Comparison of ENCODE assay signal across 8 cellular contexts in genomic region chr14:59897757-59898383, GRCh38. TPM values are rescaled to one million over a fixed set of nuclear protein-coding genes. Genes with fewer than 3 reads are reported as not detected.
DNase-seq lines count a peak whose midpoint lies in the region; ATAC-seq and TF ChIP-seq lines count a peak whose summit lies in the region.

No MANE protein-coding gene starts in this region.

- H3K27me3 ChIP-seq in right lobe of liver = no peaks in the 10 kb centered on the region
- no peaks in the 10 kb centered on the region for H3K27me3 ChIP-seq in gastrocnemius medialis

- intact Hi-C loops in activated naive CD4-positive, alpha-beta T cell treated with anti-CD3 and anti-CD28 coated beads for 36 hours (cut with micrococcal nuclease) = loop anchor here (2.0 kb wide), 1 partner anchor 265 kb away; no protein-coding TSS in a partner anchor
- intact Hi-C loops in right lobe of liver (cut with DNase I) = no loop called here
- intact Hi-C loops in gastrocnemius medialis (cut with DNase I; ENCODE audit: low total_unique reads) = loop anchor here (5.0 kb wide), 2 partner anchors 191 to 391 kb away; no protein-coding TSS in a partner anchor

- ATAC-seq in right lobe of liver = peak; percentile 91 to 99 (median 94)
- no peak for ATAC-seq in gastrocnemius medialis
- ATAC-seq in GM21619 (IDR thresholded peaks at IDR 0.05; ENCODE audit: unreplicated experiment) = no peak

- H3K36me3 Mint-ChIP-seq in activated naive CD4-positive, alpha-beta T cell treated with anti-CD3 and anti-CD28 coated beads for 36 hours (ENCODE audit: low read depth) = no peaks in the 10 kb centered on the region

- 13% methylated on average over 7 of the region's 8 CpGs for WGBS in right lobe of liver (ENCODE audit: insufficient coverage, low coverage, low lambda C conversion rate, missing lambda C conversion rate)

- H3K27ac ChIP-seq in right lobe of liver = no peak overlapping the region
- H3K27ac ChIP-seq in gastrocnemius medialis = no peak overlapping the region

- in situ Hi-C loops in astrocyte of the cerebellum (cut with HindIII; ENCODE audit: low sequenced_read_pairs) = no loop called here
- in situ Hi-C loops in gastrocnemius medialis (cut with MboI; ENCODE audit: low sequenced_read_pairs in 4 of 4) = no loop called here

- no peak overlapping the region for H3K27ac Mint-ChIP-seq in activated naive CD4-positive, alpha-beta T cell treated with anti-CD3 and anti-CD28 coated beads for 36 hours

- CTCF ChIA-PET in activated naive CD4-positive, alpha-beta T cell treated with anti-CD3 and anti-CD28 coated beads for 36 hours (lab: Charles Lee) = interaction anchor here (0.8 to 2.2 kb wide), 7 partner anchors 12 to 395 kb away, joined by 3 to 17 read pairs (median 4); partner anchors contain the start of gene CCDC175

- H3K27me3 Mint-ChIP-seq in activated naive CD4-positive, alpha-beta T cell treated with anti-CD3 and anti-CD28 coated beads for 36 hours (ENCODE audit: low read depth) = peaks cover 14% of the 10 kb centered on the region

- peaks cover 1% of the 10 kb centered on the region for H3K9me3 Mint-ChIP-seq in activated naive CD4-positive, alpha-beta T cell treated with anti-CD3 and anti-CD28 coated beads for 36 hours

- DNase-seq in activated naive CD4-positive, alpha-beta T cell treated with anti-CD3 and anti-CD28 coated beads for 36 hours = peak; percentile 10
- no peak for DNase-seq in activated naive CD4-positive, alpha-beta T cell treated with anti-CD3 and anti-CD28 coated beads, Interleukin-2, amount 50 U/mL, for 16 hours
- DNase-seq in NCI-H1930 (lab: John Stamatoyannopoulos, UW) = peak; percentile 2 to 38
- DNase-seq in astrocyte of the cerebellum (ENCODE audit: low read depth) = peak; percentile 46
- DNase-seq in right lobe of liver = peak in 1 of 3 donors; percentile 47
- no peak for DNase-seq in gastrocnemius medialis
- DNase-seq in cerebellar nuclear complex (lab: John Stamatoyannopoulos, UW) = no peak

- H3K9me3 ChIP-seq in right lobe of liver (no peaks in the 10 kb centered on the region), gastrocnemius medialis (no peaks in the 10 kb centered on the region)

- H3K4me3 ChIP-seq in astrocyte of the cerebellum (ENCODE audit: low read depth, low read length) = no peak overlapping the region
- no peak overlapping the region for H3K4me3 ChIP-seq in right lobe of liver
- H3K4me3 ChIP-seq in gastrocnemius medialis = no peak overlapping the region

- no peak for TF ChIP-seq POLR2A in right lobe of liver (IDR thresholded peaks at IDR 0.05)
- no peak for TF ChIP-seq POLR2A in gastrocnemius medialis (IDR thresholded peaks at IDR 0.05)

- H3K4me1 Mint-ChIP-seq in activated naive CD4-positive, alpha-beta T cell treated with anti-CD3 and anti-CD28 coated beads for 36 hours (ENCODE audit: low read depth) = no peaks in the 10 kb centered on the region

- H3K4me3 Mint-ChIP-seq in activated naive CD4-positive, alpha-beta T cell treated with anti-CD3 and anti-CD28 coated beads for 36 hours = no peak overlapping the region

- H3K4me1 ChIP-seq in right lobe of liver (no peaks in the 10 kb centered on the region), gastrocnemius medialis (no peaks in the 10 kb centered on the region)

- H3K36me3 ChIP-seq in right lobe of liver (no peaks in the 10 kb centered on the region), gastrocnemius medialis (no peaks in the 10 kb centered on the region)

- TF ChIP-seq CTCF in astrocyte of the cerebellum (IDR thresholded peaks at IDR 0.05; ENCODE audit: low read depth, low read length, missing control alignments) (peak; percentile 75), right lobe of liver (IDR thresholded peaks at IDR 0.05) (peak; percentile 62 to 74 (median 64)), gastrocnemius medialis (IDR thresholded peaks at IDR 0.05 in 4 of 5, conservative IDR thresholded peaks at IDR 0.05 in 1 of 5) (no peak)

RNA-seq across cellular contexts. Expression of gene LRRC9, which starts 22.1 kb away (rescaled TPM):
- total RNA-seq in activated naive CD4-positive, alpha-beta T cell treated with anti-CD3 and anti-CD28 coated beads for 36 hours = not detected
- total RNA-seq in right lobe of liver (under 1 TPM in 1 of 6 experiments, not detected in 5; 0.15 TPM), gastrocnemius medialis (under 1 TPM in 1 of 4 donors, not detected in 3; 0.22 TPM)

RNA-seq across cellular contexts. Expression of gene RTN1, which starts 27.3 kb away (rescaled TPM):
- total RNA-seq in activated naive CD4-positive, alpha-beta T cell treated with anti-CD3 and anti-CD28 coated beads for 36 hours = not detected
- 1 to 10 TPM in 2 of 6 experiments, under 1 TPM in 4; 0.37 to 1.9 (median 0.53) TPM for total RNA-seq in right lobe of liver
- 1 to 10 TPM; 1.4 to 2.5 (median 1.8) TPM for total RNA-seq in gastrocnemius medialis

Comparison
In these comparisons a context has a peak if more than half of its experiments do, and no peak if none do; other contexts are left out.
1. DNase-seq: peak in activated naive CD4-positive, alpha-beta T cell treated with anti-CD3 and anti-CD28 coated beads for 36 hours (single experiment), NCI-H1930 (2 of 2) and astrocyte of the cerebellum (single experiment); none in activated naive CD4-positive, alpha-beta T cell treated with anti-CD3 and anti-CD28 coated beads, Interleukin-2, amount 50 U/mL, for 16 hours (single experiment), gastrocnemius medialis (0 of 2) and cerebellar nuclear complex (0 of 2).
2. CTCF ChIP-seq: peak in astrocyte of the cerebellum (single experiment) and right lobe of liver (4 of 4); none in gastrocnemius medialis (0 of 5).
3. ATAC-seq: peak in right lobe of liver (4 of 4); none in gastrocnemius medialis (0 of 2) and GM21619 (single experiment).
4. intact Hi-C loops: an anchor here in activated naive CD4-positive, alpha-beta T cell treated with anti-CD3 and anti-CD28 coated beads for 36 hours (2.0 kb wide) and gastrocnemius medialis (5.0 kb wide); none called in right lobe of liver.